ENCODE assay signal across 15 cellular contexts in the genomic region with DNA sequence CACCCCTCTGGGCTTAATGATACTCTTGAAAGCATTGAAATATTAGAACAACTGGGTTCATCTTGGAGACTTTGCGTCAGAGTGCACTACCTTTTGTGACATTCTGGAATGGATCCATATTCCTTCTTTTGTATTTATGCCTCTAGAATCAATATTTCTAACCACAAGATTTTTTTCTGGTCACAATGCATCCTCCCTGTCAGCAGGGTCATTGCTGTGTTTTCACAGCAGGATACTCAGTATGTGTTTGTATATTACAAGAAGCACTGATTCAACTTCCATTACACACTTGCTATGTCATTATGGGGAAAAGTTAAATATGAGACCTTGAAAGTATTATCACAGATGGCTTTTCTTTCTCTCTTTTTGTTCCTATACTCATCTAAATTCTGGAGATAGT.
A peak's percentile ranks its signal among the peaks of the same experiment; 100 is the strongest.
DNase-seq lines count a peak whose midpoint lies in the region; TF ChIP-seq lines count a peak whose summit lies in the region.
"Had no signal": no experiment of that assay in that cellular context is flagged by ENCODE, and none has a peak within 500 bp of the region (broad histone marks: within the 10 kb centered on the region; RNA-seq: fewer than 3 reads in every experiment).

No MANE protein-coding gene starts in this region.

- H3K36me3 ChIP-seq in mammary epithelial cell (ENCODE audit: insufficient read depth, low read length), result no peaks in the 10 kb centered on the region
- H3K36me3 ChIP-seq: HAP-1 had no signal

- H3K4me2 ChIP-seq in mammary epithelial cell (ENCODE audit: insufficient read depth, low read depth, low read length), result no peak overlapping the region

- no peak for TF ChIP-seq CTCF in astrocyte of the spinal cord (IDR thresholded peaks at IDR 0.05; ENCODE audit: low read depth, low read length)
- TF ChIP-seq CTCF in mammary epithelial cell (conservative IDR thresholded peaks at IDR 0.05 in 1 of 2, IDR thresholded peaks at IDR 0.05 in 1 of 2; ENCODE audit: extremely low read depth in 1 of 2, insufficient read depth in 1 of 2, low read depth in 1 of 2, low read length in 2 of 2), result no peak

- peaks cover 5% of the 10 kb centered on the region for H3K4me1 ChIP-seq in mammary epithelial cell (ENCODE audit: insufficient read depth, low read length)
- H3K4me1 ChIP-seq: HAP-1 had no signal

- intact Hi-C loops in mammary epithelial cell (cut with micrococcal nuclease), result no loop called here

- H3K4me3 ChIP-seq in astrocyte of the spinal cord (ENCODE audit: low read depth, low read length) (no peak overlapping the region), mammary epithelial cell (replicated peaks in 1 of 3; ENCODE audit: insufficient read depth in 1 of 3, low read depth in 2 of 3, low read length in 3 of 3) (no peak overlapping the region)
- H3K4me3 ChIP-seq: HAP-1 had no signal

- no peak overlapping the region for H3K27ac ChIP-seq in mammary epithelial cell (ENCODE audit: insufficient read depth, low read depth, low read length)

- H2AFZ ChIP-seq in mammary epithelial cell (ENCODE audit: low read depth, low read length), result no peak overlapping the region

- no peaks in the 10 kb centered on the region for H4K20me1 ChIP-seq in mammary epithelial cell (ENCODE audit: insufficient read depth, low read length)

- H3K27me3 ChIP-seq in mammary epithelial cell (ENCODE audit: insufficient read depth, low read length), result peaks cover 8% of the 10 kb centered on the region

- peak; percentile 70 for DNase-seq in astrocyte of the spinal cord (ENCODE audit: low read depth, low spot score)
- peak; percentile 16 for DNase-seq in iris pigment epithelial cell (ENCODE audit: low read depth)
- DNase-seq in smooth muscle cell of the brain vasculature (ENCODE audit: low read depth, low spot score), result peak; percentile 59
- DNase-seq in mammary epithelial cell, result no peak
- DNase-seq in NCI-H187 treated with DMSO at 0.1 percent for 48 hours (lab: John Stamatoyannopoulos, UW), result no peak
- no peak for DNase-seq in NCI-H1417 (lab: John Stamatoyannopoulos, UW)
- DNase-seq: C1 segment of cervical spinal cord; Calu3; CD4-positive, alpha-beta memory T cell; COR-L47; DMS53; DMS79 treated with DMSO at 0.1 percent for 48 hours; GOT3; HFFc6 had no signal

- CTCF ChIA-PET in mammary epithelial cell (lab: Charles Lee; ENCODE audit: low non-redundant PET), result no interaction called here

- dilution Hi-C loops in mammary epithelial cell (cut with HindIII; ENCODE audit: low sequenced_read_pairs), result no loop called here

- no peaks in the 10 kb centered on the region for H3K79me2 ChIP-seq in mammary epithelial cell (ENCODE audit: insufficient read depth, low read length)

- no peaks in the 10 kb centered on the region for H3K9me3 ChIP-seq in mammary epithelial cell (replicated peaks; ENCODE audit: insufficient read depth, low read length)
- H3K9me3 ChIP-seq: HAP-1 had no signal

- in situ Hi-C loops in astrocyte of the spinal cord (cut with HindIII; ENCODE audit: low sequenced_read_pairs), result no loop called here
- in situ Hi-C loops in mammary epithelial cell (cut with MboI; ENCODE audit: low sequenced_read_pairs in 2 of 2), result no loop called here

- no peak overlapping the region for H3K9ac ChIP-seq in mammary epithelial cell (ENCODE audit: insufficient read depth, low read length)

- 90% methylated on average over 1 of the region's 1 CpG for WGBS in mammary epithelial cell (ENCODE audit: low coverage, missing lambda C conversion rate)

- no TSS peak for BruUV-seq in mammary epithelial cell (replicated peaks; lab: Mats Ljungman, UMichigan)

Comparison
In these comparisons a context has a peak if more than half of its experiments do, and no peak if none do; other contexts are left out.
1. DNase-seq: peak in astrocyte of the spinal cord (single experiment), iris pigment epithelial cell (single experiment) and smooth muscle cell of the brain vasculature (single experiment); none in mammary epithelial cell (single experiment), NCI-H187 treated with DMSO at 0.1 percent for 48 hours (single experiment) and NCI-H1417 (0 of 3).